33 cellular contexts compared by ENCODE assay signal in genomic region chr17:14582996-14583395, GRCh38.
"Had no signal": no experiment of that assay in that cellular context is flagged by ENCODE, and none has a peak within 500 bp of the region (broad histone marks: within the 10 kb centered on the region; RNA-seq: fewer than 3 reads in every experiment).

No MANE protein-coding gene starts in this region.

- H3K36me3 ChIP-seq: ascending aorta, brain microvascular endothelial cell, breast epithelium had no signal

- H3K27ac ChIP-seq: ascending aorta, body of pancreas, brain microvascular endothelial cell, breast epithelium, VCaP had no signal

- ATAC-seq: activated CD8-positive, alpha-beta T cell treated with anti-CD3 and anti-CD28 coated beads for 36 hours; activated naive CD4-positive, alpha-beta T cell treated with anti-CD3 and anti-CD28 coated beads, Interleukin-2, amount 50 U/mL, for 72 hours; activated T-cell treated with anti-CD3 and anti-CD28 coated beads, Interleukin-2, amount 50 U/mL, for 4 hours; activated T-cell treated with anti-CD3 and anti-CD28 coated beads, Interleukin-2, amount 50 U/mL, for 72 hours; activated T-helper 17 cell treated with anti-CD3 and anti-CD28 coated beads, Interleukin-2, amount 50 U/mL, for 72 hours; body of pancreas had no signal

- H3K9me3 ChIP-seq: ascending aorta, body of pancreas, breast epithelium had no signal

- DNase-seq: activated B cell treated with CpG ODN at 0.5 μM for 24 hours; activated CD4-positive, alpha-beta memory T cell treated with anti-CD3 and anti-CD28 coated beads for 36 hours; activated CD4-positive, alpha-beta T cell treated with anti-CD3 and anti-CD28 coated beads for 4 hours; activated CD4-positive, alpha-beta T cell treated with anti-CD3 and anti-CD28 coated beads, Interleukin-2, amount 10 ng/mL, durations not matched to agents 24 days and 14 days; activated CD4-positive, alpha-beta T cell treated with anti-CD3 and anti-CD28 coated beads, Interleukin-2, amount 50 U/mL, for 1 hour; activated CD4-positive, alpha-beta T cell treated with anti-CD3 and anti-CD28 coated beads, Interleukin-2, amount 50 U/mL, for 4 hours; activated CD4-positive, CD25-positive, alpha-beta regulatory T cell treated with anti-CD3 and anti-CD28 coated beads, Interleukin-2, amount 50 U/mL, for 72 hours; activated CD8-positive, alpha-beta memory T cell treated with anti-CD3 and anti-CD28 coated beads, Interleukin-2, amount 50 U/mL, for 4 hours; activated CD8-positive, alpha-beta T cell treated with anti-CD3 and anti-CD28 coated beads for 36 hours; activated effector memory CD4-positive, alpha-beta T cell treated with anti-CD3 and anti-CD28 coated beads, Interleukin-2, amount 50 U/mL, for 16 hours; activated gamma-delta T cell treated with Interleukin-2 at 50 U/mL for 16 hours; activated naive CD4-positive, alpha-beta T cell; activated naive CD4-positive, alpha-beta T cell treated with anti-CD3 and anti-CD28 coated beads for 36 hours; activated naive CD4-positive, alpha-beta T cell treated with anti-CD3 and anti-CD28 coated beads, Interleukin-2, amount 50 U/mL, for 16 hours; activated naive CD8-positive, alpha-beta T cell treated with anti-CD3 and anti-CD28 coated beads for 36 hours; activated T-cell treated with anti-CD3 and anti-CD28 coated beads for 4 hours; activated T-cell treated with anti-CD3 and anti-CD28 coated beads, Interleukin-2, amount 50 U/mL, for 1 hour; activated T-cell treated with anti-CD3 and anti-CD28 coated beads, Interleukin-2, amount 50 U/mL, for 4 hours; activated T-cell treated with anti-CD3 and anti-CD28 coated beads, Interleukin-2, amount 50 U/mL, for 72 hours; amygdala; anterior cingulate cortex; body of pancreas; brain microvascular endothelial cell; central memory CD4-positive, alpha-beta T cell; SW 1271; T-helper 1 cell; T-helper 2 cell; T-helper 9 cell had no signal

- H3K4me3 ChIP-seq: ascending aorta, body of pancreas, breast epithelium had no signal

- H3K4me1 ChIP-seq: ascending aorta, body of pancreas, breast epithelium had no signal

- H3K27me3 ChIP-seq: ascending aorta, body of pancreas, brain microvascular endothelial cell, breast epithelium had no signal
